Comparison of ENCODE assay signal across 22 cellular contexts in the genomic region with DNA sequence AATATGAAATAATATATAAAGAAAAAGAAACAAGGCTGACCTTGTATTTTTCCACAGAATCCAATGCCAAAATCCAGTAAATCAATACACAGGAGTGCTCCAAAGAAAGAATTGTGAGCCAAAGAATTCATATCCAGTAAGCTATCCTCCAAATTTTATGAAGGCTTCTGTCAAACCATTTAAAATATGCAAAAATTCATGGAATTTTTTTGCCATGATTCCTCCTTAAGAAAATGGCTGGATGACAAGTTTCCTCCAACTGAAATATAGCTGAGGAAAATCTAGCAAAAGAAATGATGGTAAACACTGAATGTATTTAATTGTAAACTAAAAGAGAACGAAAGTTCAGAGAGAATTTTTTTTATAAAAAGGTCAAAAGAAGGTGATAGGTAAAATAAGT.
DNase-seq lines count a peak whose midpoint lies in the region; ATAC-seq, FAIRE-seq and TF ChIP-seq lines count a peak whose summit lies in the region.
"Had no signal": no experiment of that assay in that cellular context is flagged by ENCODE, and none has a peak within 500 bp of the region (broad histone marks: within the 10 kb centered on the region; RNA-seq: fewer than 3 reads in every experiment).

No MANE protein-coding gene starts in this region.

- no peak overlapping the region for H4K8ac ChIP-seq in IMR-90 (ENCODE audit: low read depth in 2 of 2, low read length in 2 of 2)

- no peak overlapping the region for H2BK20ac ChIP-seq in IMR-90 (ENCODE audit: low read depth, low read length)

- POLR2A ChIA-PET in IMR-90 (lab: Charles Lee; ENCODE audit: unreplicated experiment), result no interaction called here

- H2BK120ac ChIP-seq in IMR-90 (ENCODE audit: low read depth, low read length), result no peak overlapping the region

- H3K4me1 ChIP-seq in IMR-90 (ENCODE audit: control insufficient read depth, insufficient read depth, low read length), result no peaks in the 10 kb centered on the region
- no peaks in the 10 kb centered on the region for H3K4me1 ChIP-seq in astrocyte (ENCODE audit: insufficient read depth, low read length)
- H3K4me1 ChIP-seq in osteoblast (ENCODE audit: insufficient read depth, low read length), result peaks cover 7% of the 10 kb centered on the region
- H3K4me1 ChIP-seq: A549 had no signal

- TF ChIP-seq RAD21 in IMR-90 (IDR thresholded peaks at IDR 0.05; ENCODE audit: low read length), result no peak

- TF ChIP-seq CTCF in IMR-90 (conservative IDR thresholded peaks at IDR 0.05; ENCODE audit: low read depth, low read length) (no peak), astrocyte (IDR thresholded peaks at IDR 0.05; ENCODE audit: insufficient read depth, low read depth, low read length) (no peak), osteoblast (IDR thresholded peaks at IDR 0.05; ENCODE audit: extremely low read depth, low read depth, low read length) (no peak)

- no peaks in the 10 kb centered on the region for H3K9me3 Mint-ChIP-seq in astrocyte (ENCODE audit: unreplicated experiment)
- H3K9me3 Mint-ChIP-seq: CD4-positive, CD25-positive, alpha-beta regulatory T cell had no signal

- H2BK15ac ChIP-seq in IMR-90 (ENCODE audit: low read depth, low read length), result no peak overlapping the region

- no peak overlapping the region for H2AK9ac ChIP-seq in IMR-90 (replicated peaks; ENCODE audit: low read depth, low read length, poor library complexity)

- H4K20me1 ChIP-seq in IMR-90 (ENCODE audit: insufficient read depth, low read length) (no peaks in the 10 kb centered on the region), astrocyte (ENCODE audit: insufficient read depth, low read length) (no peaks in the 10 kb centered on the region), osteoblast (ENCODE audit: insufficient read depth, low read length) (no peaks in the 10 kb centered on the region)

- no peak overlapping the region for H2AFZ ChIP-seq in IMR-90 (replicated peaks; ENCODE audit: low read length, poor library complexity)
- H2AFZ ChIP-seq in astrocyte (ENCODE audit: low read depth, low read length), result no peak overlapping the region
- peak overlapping the region; percentile 26 for H2AFZ ChIP-seq in osteoblast (ENCODE audit: low read length)

- no peak overlapping the region for H3K4me3 ChIP-seq in IMR-90 (ENCODE audit: insufficient read depth, low read depth, low read length)
- H3K4me3 ChIP-seq in astrocyte (ENCODE audit: insufficient read depth, low read depth, low read length), result no peak overlapping the region
- H3K4me3 ChIP-seq in osteoblast (ENCODE audit: insufficient read depth, low read length), result no peak overlapping the region
- no peak overlapping the region for H3K4me3 ChIP-seq in MG63
- H3K4me3 ChIP-seq: A549, K562, SJCRH30 had no signal

- no peak for TF ChIP-seq POLR2A in IMR-90 (IDR thresholded peaks at IDR 0.05; ENCODE audit: low read depth, low read length)

- no CpG with 5 or more reads among the region's 1 CpG for WGBS in IMR-90 (ENCODE audit: extremely low coverage in 2 of 2, insufficient read length in 1 of 2), 2 experiments

- H3K14ac ChIP-seq in IMR-90 (replicated peaks; ENCODE audit: low read depth, low read length), result no peak overlapping the region

- no peak overlapping the region for H4K91ac ChIP-seq in IMR-90 (ENCODE audit: insufficient read depth, low read depth, low read length)

- H3K36me3 ChIP-seq in IMR-90 (ENCODE audit: control insufficient read depth, insufficient read depth, low read length), result no peaks in the 10 kb centered on the region
- H3K36me3 ChIP-seq in astrocyte (ENCODE audit: insufficient read depth, low read length), result no peaks in the 10 kb centered on the region
- H3K36me3 ChIP-seq in osteoblast (ENCODE audit: insufficient read depth, low read length), result no peaks in the 10 kb centered on the region
- H3K36me3 ChIP-seq in MG63, result no peaks in the 10 kb centered on the region
- H3K36me3 ChIP-seq: SJCRH30 had no signal

- H3K4me1 Mint-ChIP-seq in astrocyte (ENCODE audit: low read depth, unreplicated experiment), result no peaks in the 10 kb centered on the region
- H3K4me1 Mint-ChIP-seq: CD4-positive, CD25-positive, alpha-beta regulatory T cell had no signal

- H3K27me3 Mint-ChIP-seq in astrocyte (ENCODE audit: low read depth, unreplicated experiment), result no peaks in the 10 kb centered on the region

- H3K9me1 ChIP-seq in IMR-90 (ENCODE audit: insufficient read depth, low read length), result no peaks in the 10 kb centered on the region

- no peak overlapping the region for H3K56ac ChIP-seq in IMR-90 (ENCODE audit: extremely low read depth, insufficient read depth, low read length)

- H3K27ac ChIP-seq in IMR-90 (ENCODE audit: insufficient read depth, low read length) (no peak overlapping the region), astrocyte (ENCODE audit: low read depth, low read length) (no peak overlapping the region), osteoblast (ENCODE audit: low read depth, low read length) (no peak overlapping the region)
- H3K27ac ChIP-seq: A549, SJCRH30 had no signal

- no peak for ATAC-seq in IMR-90 (ENCODE audit: low read depth)
- ATAC-seq in GM21723 (IDR thresholded peaks at IDR 0.05; ENCODE audit: unreplicated experiment), result no peak
- no peak for ATAC-seq in HG03139 (IDR thresholded peaks at IDR 0.05; ENCODE audit: unreplicated experiment)
- ATAC-seq: A549, K562 had no signal

- H2AK5ac ChIP-seq in IMR-90 (ENCODE audit: low read depth, low read length), result no peak overlapping the region

- no peak overlapping the region for H4K5ac ChIP-seq in IMR-90 (ENCODE audit: low read depth, low read length)

- H2BK5ac ChIP-seq in IMR-90 (ENCODE audit: low read depth, low read length, poor library complexity, severe bottlenecking), result no peak overlapping the region

- no peak overlapping the region for H3K23ac ChIP-seq in IMR-90 (ENCODE audit: low read depth, low read length)

- H3K36me3 Mint-ChIP-seq in astrocyte (ENCODE audit: low read depth, unreplicated experiment), result no peaks in the 10 kb centered on the region
- H3K36me3 Mint-ChIP-seq: CD4-positive, CD25-positive, alpha-beta regulatory T cell had no signal

- FAIRE-seq in astrocyte (lab: Jason Lieb, UNC), result no peak
- FAIRE-seq: A549, G401.6, GM18507, K562, RCC 7860 had no signal

- no peaks in the 10 kb centered on the region for H3K79me1 ChIP-seq in IMR-90 (ENCODE audit: low read depth in 1 of 2, low read length in 2 of 2)

- no peak overlapping the region for H3K4ac ChIP-seq in IMR-90 (ENCODE audit: low read depth, low read length)

- H3K9ac ChIP-seq in IMR-90 (ENCODE audit: low read depth, low read length) (no peak overlapping the region), astrocyte (ENCODE audit: low read length) (no peak overlapping the region)

- peak; percentile 66 for DNase-seq in EL
- peak; percentile 2 for DNase-seq in IMR-90
- peak; percentile 3 for DNase-seq in astrocyte (ENCODE audit: low read depth)
- DNase-seq in osteoblast (ENCODE audit: insufficient read length, low spot score, missing footprints), result no peak
- DNase-seq in MG63, result no peak
- DNase-seq: CD4-positive, CD25-positive, alpha-beta regulatory T cell; COR-L47; DMS79 treated with DMSO at 0.1 percent for 48 hours; NCI-H1092 treated with DMSO at 0.1 percent for 48 hours; NCI-H1436 treated with DMSO at 0.1 percent for 48 hours; NCI-H1930; NCI-H345; NCI-H524 treated with DMSO at 0.1 percent for 48 hours; NCI-H82; SJCRH30 had no signal

- H3K27me3 ChIP-seq in IMR-90 (ENCODE audit: control insufficient read depth, insufficient read depth, low read length), result no peaks in the 10 kb centered on the region
- H3K27me3 ChIP-seq in astrocyte (ENCODE audit: insufficient read depth, low read length), result no peaks in the 10 kb centered on the region
- no peaks in the 10 kb centered on the region for H3K27me3 ChIP-seq in osteoblast (ENCODE audit: insufficient read depth, low read length)
- H3K27me3 ChIP-seq in MG63, result no peaks in the 10 kb centered on the region
- H3K27me3 ChIP-seq: SJCRH30 had no signal

- intact Hi-C loops in IMR-90 (cut with micrococcal nuclease), result no loop called here

- H3K4me2 ChIP-seq in IMR-90 (ENCODE audit: low read depth, low read length) (no peak overlapping the region), astrocyte (ENCODE audit: low read length) (no peak overlapping the region), osteoblast (ENCODE audit: insufficient read depth, low read length) (peak overlapping the region; percentile 29)
- H3K4me2 ChIP-seq: A549 had no signal

- no peak overlapping the region for H3K18ac ChIP-seq in IMR-90 (ENCODE audit: low read depth, low read length)

- in situ Hi-C loops in IMR-90 (cut with MboI; ENCODE audit: low sequenced_read_pairs), result no loop called here

- no peaks in the 10 kb centered on the region for H3K9me3 ChIP-seq in IMR-90 (ENCODE audit: control insufficient read depth, insufficient read depth, low read length)
- H3K9me3 ChIP-seq in astrocyte (ENCODE audit: insufficient read depth, low read depth, low read length), result no peaks in the 10 kb centered on the region
- H3K9me3 ChIP-seq in osteoblast (ENCODE audit: low read depth, low read length), result no peaks in the 10 kb centered on the region
- no peaks in the 10 kb centered on the region for H3K9me3 ChIP-seq in MG63
- H3K9me3 ChIP-seq: A549, SJCRH30 had no signal

- CTCF ChIA-PET in IMR-90 (lab: Yijun Ruan, JAX), result no interaction called here

- no TSS peak for BruUV-seq in IMR-90 (replicated peaks; lab: Mats Ljungman, UMichigan)

- H3K79me2 ChIP-seq in astrocyte (ENCODE audit: insufficient read depth, low read length), result no peaks in the 10 kb centered on the region
- H3K79me2 ChIP-seq in osteoblast (ENCODE audit: insufficient read depth, low read length), result no peaks in the 10 kb centered on the region

- H3K4me3 Mint-ChIP-seq in astrocyte (ENCODE audit: unreplicated experiment), result no peak overlapping the region
- H3K4me3 Mint-ChIP-seq: CD4-positive, CD25-positive, alpha-beta regulatory T cell had no signal

- dilution Hi-C loops in IMR-90 (cut with HindIII; ENCODE audit: low sequenced_read_pairs, unreplicated experiment), result no loop called here

- H3K27ac Mint-ChIP-seq in astrocyte (ENCODE audit: unreplicated experiment), result no peak overlapping the region
- H3K27ac Mint-ChIP-seq: CD4-positive, CD25-positive, alpha-beta regulatory T cell had no signal

TF ChIP-seq in IMR-90, 13 proteins besides CTCF, POLR2A, EP300 and RAD21 (continues in another document):
- TF ChIP-seq RCOR1 (IDR thresholded peaks at IDR 0.05; ENCODE audit: insufficient replicate concordance, low read length) (no peak), CHD1 (IDR thresholded peaks at IDR 0.05; ENCODE audit: low read depth, low read length) (no peak), NFE2L2 (IDR thresholded peaks at IDR 0.05; ENCODE audit: low read depth, low read length) (no peak), FOS (IDR thresholded peaks at IDR 0.05; ENCODE audit: low read depth, low read length) (no peak), RFX5 (IDR thresholded peaks at IDR 0.05; ENCODE audit: low read depth, low read length) (no peak)
- TF ChIP-seq, protein P1, sequence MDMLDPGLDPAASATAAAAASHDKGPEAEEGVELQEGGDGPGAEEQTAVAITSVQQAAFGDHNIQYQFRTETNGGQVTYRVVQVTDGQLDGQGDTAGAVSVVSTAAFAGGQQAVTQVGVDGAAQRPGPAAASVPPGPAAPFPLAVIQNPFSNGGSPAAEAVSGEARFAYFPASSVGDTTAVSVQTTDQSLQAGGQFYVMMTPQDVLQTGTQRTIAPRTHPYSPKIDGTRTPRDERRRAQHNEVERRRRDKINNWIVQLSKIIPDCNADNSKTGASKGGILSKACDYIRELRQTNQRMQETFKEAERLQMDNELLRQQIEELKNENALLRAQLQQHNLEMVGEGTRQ (IDR thresholded peaks at IDR 0.05; ENCODE audit: low read depth, low read length), result no peak

Comparison
In these comparisons a context has a peak if more than half of its experiments do, and no peak if none do; other contexts are left out.
1. DNase-seq: peak in EL (single experiment), IMR-90 (single experiment) and astrocyte (single experiment); none in osteoblast (single experiment) and MG63 (single experiment).